ENCODE assay signal across 8 cellular contexts in genomic region chr13:40993987-40994386, GRCh38. TPM values are rescaled to one million over a fixed set of nuclear protein-coding genes. Genes with fewer than 3 reads are reported as not detected.
A peak's percentile ranks its signal among the peaks of the same experiment; 100 is the strongest.
DNase-seq lines count a peak whose midpoint lies in the region; ATAC-seq, FAIRE-seq and TF ChIP-seq lines count a peak whose summit lies in the region.

No MANE protein-coding gene starts in this region.

- intact Hi-C loops in HCT116 (cut with micrococcal nuclease) (loop anchor here (1.0 to 10.0 kb wide), 2 partner anchors 67 to 219 kb away; partner anchors contain the start of genes MRPS31 and WBP4), HepG2 (cut with micrococcal nuclease; ENCODE audit: unreplicated experiment) (no loop called here), A673 (cut with micrococcal nuclease; ENCODE audit: unreplicated experiment) (no loop called here), uterus (cut with DNase I; ENCODE audit: low total_unique reads) (no loop called here)
- intact Hi-C loops in activated CD4-positive, alpha-beta memory T cell treated with anti-CD3 and anti-CD28 coated beads for 36 hours (cut with micrococcal nuclease): no loop called here

- POLR2A ChIA-PET in HCT116 (lab: Charles Lee) (interaction anchor here (0.6 to 0.9 kb wide), 2 partner anchors 36 to 38 kb away, joined by 3 read pairs; no protein-coding TSS in a partner anchor), HepG2 (lab: Yijun Ruan, JAX) (no interaction called here), A673 (lab: Charles Lee; ENCODE audit: low non-redundant PET) (no interaction called here)
- POLR2A ChIA-PET in activated CD4-positive, alpha-beta memory T cell treated with anti-CD3 and anti-CD28 coated beads for 36 hours (lab: Charles Lee): interaction anchor here (1.6 kb wide), 1 partner anchor 16 kb away, joined by 4 read pairs; no protein-coding TSS in a partner anchor

- BruUV-seq in HCT116 (replicated peaks; lab: Mats Ljungman, UMichigan) (no TSS peak), HepG2 (replicated peaks; lab: Mats Ljungman, UMichigan) (no TSS peak), A673 (replicated peaks; lab: Mats Ljungman, UMichigan) (no TSS peak)

- in situ Hi-C loops in HepG2 (cut with HindIII; ENCODE audit: extremely low pct_ligation_motif_present, low pct_unique_long_range_greater_than_20kb): no loop called here

- no peaks in the 10 kb centered on the region for H3K9me3 ChIP-seq in HCT116 (ENCODE audit: control insufficient read depth in 1 of 2, insufficient read depth in 1 of 2, low read depth in 1 of 2, low read length in 2 of 2)
- H3K9me3 ChIP-seq in HepG2 (ENCODE audit: low read length): no peaks in the 10 kb centered on the region
- no peaks in the 10 kb centered on the region for H3K9me3 ChIP-seq in A673 (ENCODE audit: low read depth, low read length, poor library complexity, severe bottlenecking)
- H3K9me3 ChIP-seq in uterus: no peaks in the 10 kb centered on the region

- H3K9me3 Mint-ChIP-seq in activated CD4-positive, alpha-beta memory T cell treated with anti-CD3 and anti-CD28 coated beads for 36 hours: no peaks in the 10 kb centered on the region

- H3K4me2 ChIP-seq in HCT116 (ENCODE audit: low read length) (peak overlapping the region; percentile 75), HepG2 (ENCODE audit: low read depth, low read length) (no peak overlapping the region)

- RAD21 ChIA-PET in HCT116 (lab: Charles Lee; ENCODE audit: low non-redundant PET in 1 of 2, low total read pairs in 2 of 2, uncharacterized antibody in 2 of 2, unreplicated experiment in 2 of 2): no interaction called here

- FAIRE-seq in HepG2 (lab: Jason Lieb, UNC): no peak

- peaks cover 8% of the 10 kb centered on the region for H3K36me3 Mint-ChIP-seq in activated CD4-positive, alpha-beta memory T cell treated with anti-CD3 and anti-CD28 coated beads for 36 hours

- H2AFZ ChIP-seq in HCT116 (ENCODE audit: low read depth, low read length, poor library complexity, severe bottlenecking): no peak overlapping the region
- no peak overlapping the region for H2AFZ ChIP-seq in HepG2 (ENCODE audit: low read length)

- H3K4me3 ChIP-seq in HCT116 (replicated peaks in 1 of 2; ENCODE audit: low read depth in 1 of 2, low read length in 2 of 2): peak overlapping the region in 1 of 2 experiments; percentile 38; a peak in 2 of 4 replicates
- no peak overlapping the region for H3K4me3 ChIP-seq in HepG2 (replicated peaks in 1 of 3; ENCODE audit: insufficient read depth in 1 of 3, low read depth in 2 of 3, low read length in 3 of 3)
- H3K4me3 ChIP-seq in A673 (ENCODE audit: low read depth, low read length, poor library complexity, severe bottlenecking): no peak overlapping the region
- no peak overlapping the region for H3K4me3 ChIP-seq in uterus

- peaks cover 69% of the 10 kb centered on the region for H3K4me1 Mint-ChIP-seq in activated CD4-positive, alpha-beta memory T cell treated with anti-CD3 and anti-CD28 coated beads for 36 hours (ENCODE audit: low read depth)

- H3K27me3 Mint-ChIP-seq in activated CD4-positive, alpha-beta memory T cell treated with anti-CD3 and anti-CD28 coated beads for 36 hours: no peaks in the 10 kb centered on the region

- H3K27ac Mint-ChIP-seq in activated CD4-positive, alpha-beta memory T cell treated with anti-CD3 and anti-CD28 coated beads for 36 hours: peak overlapping the region; percentile 87

- peak; percentile 44 for TF ChIP-seq RAD21 in HCT116 (IDR thresholded peaks at IDR 0.05; ENCODE audit: low read depth)
- TF ChIP-seq RAD21 in HepG2 (CRISPR knock-in tag; IDR thresholded peaks at IDR 0.05): no peak

- H3K4me3 Mint-ChIP-seq in activated CD4-positive, alpha-beta memory T cell treated with anti-CD3 and anti-CD28 coated beads for 36 hours: no peak overlapping the region

- peak overlapping the region; percentile 42 for H3K9ac ChIP-seq in HCT116 (ENCODE audit: low read length)
- no peak overlapping the region for H3K9ac ChIP-seq in HepG2 (ENCODE audit: insufficient read depth, low read depth, low read length)

- H3K79me2 ChIP-seq in HCT116 (ENCODE audit: insufficient read depth, low read length) (peaks cover 82% of the 10 kb centered on the region), HepG2 (ENCODE audit: insufficient read depth, low read length) (peaks cover 94% of the 10 kb centered on the region)

- no peaks in the 10 kb centered on the region for H3K9me2 ChIP-seq in HCT116 (ENCODE audit: insufficient read depth)

- H4K20me1 ChIP-seq in HCT116 (ENCODE audit: insufficient read depth) (no peaks in the 10 kb centered on the region), HepG2 (ENCODE audit: insufficient read depth, low read length) (no peaks in the 10 kb centered on the region; the same call in 1 of the 2 replicates)

- CTCF ChIA-PET in HCT116 (lab: Charles Lee): interaction anchor here (0.6 kb wide), 1 partner anchor 206 kb away, joined by 3 read pairs; no protein-coding TSS in a partner anchor
- CTCF ChIA-PET in activated CD4-positive, alpha-beta memory T cell treated with anti-CD3 and anti-CD28 coated beads for 36 hours (lab: Charles Lee): interaction anchor here (0.6 to 2.2 kb wide), 5 partner anchors 12 to 215 kb away, joined by 3 to 10 read pairs (median 3); no protein-coding TSS in a partner anchor
- CTCF ChIA-PET in HepG2 (lab: Yijun Ruan, JAX; ENCODE audit: low intra/inter-chr PET ratio, low total read pairs): no interaction called here
- CTCF ChIA-PET in A673 (lab: Charles Lee): no interaction called here

- TF ChIP-seq CTCF in 22Rv1 (IDR thresholded peaks at IDR 0.05) (peak; percentile 32; the same call in 1 of the 2 replicates), HCT116 (IDR thresholded peaks at IDR 0.05 in 2 of 3, conservative IDR thresholded peaks at IDR 0.05 in 1 of 3; ENCODE audit: borderline replicate concordance in 1 of 3, insufficient read depth in 1 of 3, low read depth in 2 of 3, low read length in 2 of 3) (peak in 1 of 3 experiments; percentile 19; a peak in 2 of 6 replicates), HepG2 (CRISPR knock-in tag; IDR thresholded peaks at IDR 0.05) (no peak), A673 (conservative IDR thresholded peaks at IDR 0.05; ENCODE audit: low read depth, low read length) (no peak), uterus (IDR thresholded peaks at IDR 0.05) (no peak)

- H3K27ac ChIP-seq in 22Rv1: peak overlapping the region; percentile 75
- peak overlapping the region; percentile 77 for H3K27ac ChIP-seq in HCT116 (ENCODE audit: low read depth, low read length)
- no peak overlapping the region for H3K27ac ChIP-seq in HepG2 (ENCODE audit: extremely low read length, insufficient read depth, low read length)
- no peak overlapping the region for H3K27ac ChIP-seq in A673 (ENCODE audit: low read depth, low read length, poor library complexity, severe bottlenecking)
- no peak overlapping the region for H3K27ac ChIP-seq in uterus

- no peaks in the 10 kb centered on the region for H3K36me3 ChIP-seq in HCT116 (ENCODE audit: control insufficient read depth in 1 of 2, insufficient read depth in 2 of 2, low read length in 2 of 2)
- peaks cover 0 to 12% of the 10 kb centered on the region in 2 experiments; a peak in 4 of 5 replicates for H3K36me3 ChIP-seq in HepG2 (replicated peaks in 1 of 2; ENCODE audit: control insufficient read depth in 1 of 2, insufficient read depth in 2 of 2, low read length in 2 of 2)
- H3K36me3 ChIP-seq in A673 (ENCODE audit: insufficient read depth, low read length, poor library complexity, severe bottlenecking): no peaks in the 10 kb centered on the region
- H3K36me3 ChIP-seq in uterus: no peaks in the 10 kb centered on the region

- H3K27me3 ChIP-seq in HCT116 (ENCODE audit: insufficient read depth, low read length) (no peaks in the 10 kb centered on the region), HepG2 (ENCODE audit: control insufficient read depth in 1 of 2, insufficient read depth in 2 of 2, low read length in 2 of 2) (no peaks in the 10 kb centered on the region), A673 (replicated peaks; ENCODE audit: insufficient read depth, low read depth, low read length, poor library complexity) (no peaks in the 10 kb centered on the region), uterus (no peaks in the 10 kb centered on the region)

- peak; percentile 87 for DNase-seq in HCT116 (ENCODE audit: low read depth, low spot score)
- DNase-seq in activated CD4-positive, alpha-beta memory T cell treated with anti-CD3 and anti-CD28 coated beads for 36 hours: no peak
- no peak for DNase-seq in HepG2 (ENCODE audit: low spot score)
- DNase-seq in SK-N-DZ (ENCODE audit: low spot score): no peak
- DNase-seq in A673 (ENCODE audit: low spot score): no peak
- no peak for DNase-seq in uterus

- TF ChIP-seq POLR2A in HCT116 (IDR thresholded peaks at IDR 0.05; ENCODE audit: borderline replicate concordance, extremely low read depth, insufficient read depth, insufficient read length): no peak
- no peak for TF ChIP-seq POLR2A in HepG2 (IDR thresholded peaks at IDR 0.05; ENCODE audit: insufficient read depth in 1 of 2, low read depth in 2 of 2, low read length in 2 of 2)
- no peak for TF ChIP-seq POLR2A in uterus (IDR thresholded peaks at IDR 0.05)

- TF ChIP-seq EP300 in HepG2 (IDR thresholded peaks at IDR 0.05; ENCODE audit: low read depth in 2 of 2, low read length in 2 of 2): no peak
- TF ChIP-seq EP300 in HepG2 (CRISPR knock-in tag; IDR thresholded peaks at IDR 0.05; ENCODE audit: borderline replicate concordance): no peak

- peak; percentile 95 for ATAC-seq in HCT116
- ATAC-seq in HepG2: peak; percentile 82
- no peak for ATAC-seq in HG02973 (IDR thresholded peaks at IDR 0.05; ENCODE audit: unreplicated experiment)

- H3K4me1 ChIP-seq in HCT116 (ENCODE audit: control insufficient read depth in 1 of 2, insufficient read depth in 2 of 2, low read length in 2 of 2): peaks cover 35% of the 10 kb centered on the region in 2 experiments
- H3K4me1 ChIP-seq in HepG2 (ENCODE audit: insufficient read depth, low read length): peaks cover 34% of the 10 kb centered on the region
- H3K4me1 ChIP-seq in A673 (ENCODE audit: insufficient read depth, low read length, poor library complexity, severe bottlenecking): no peaks in the 10 kb centered on the region
- peaks cover 0 to 4% of the 10 kb centered on the region in 2 donors for H3K4me1 ChIP-seq in uterus

RNA-seq across cellular contexts. Expression of gene ELF1, which starts 25.1 kb away (rescaled TPM):
- total RNA-seq in HCT116 (2021; ENCODE audit: unreplicated experiment) (30.0 TPM), HepG2 (2016; rRNA removed; fragmentation: Illumina TruSeq; extraction: Trizol) (71.5 and 91.5 TPM in 2 replicates), A673 (2021) (29.1 and 31.5 TPM in 2 replicates), uterus (10 to 100 TPM; 61.5 to 96.1 (median 74.1) TPM)
- polyA plus RNA-seq in HCT116 (2012): 13.3 and 17.1 TPM in 2 replicates
- 10 to 100 TPM; 70.8 to 71.2 TPM for total RNA-seq in activated CD4-positive, alpha-beta memory T cell treated with anti-CD3 and anti-CD28 coated beads for 36 hours
- total RNA-seq in HepG2 (2016; cell fraction: cytosol; rRNA removed; fragmentation: Illumina TruSeq; extraction: Trizol; ENCODE audit: low read depth): 12.1 and 14.2 TPM in 2 replicates
- 70.6 and 87.4 TPM in 2 replicates for total RNA-seq in HepG2 (2016; cell fraction: insoluble cytoplasmic fraction; rRNA removed; fragmentation: Illumina TruSeq; extraction: Trizol)
- total RNA-seq in HepG2 (2016; cell fraction: membrane; rRNA removed; fragmentation: Illumina TruSeq; extraction: Trizol): 24.5 and 26.2 TPM in 2 replicates
- total RNA-seq in HepG2 (2016; cell fraction: nucleus; rRNA removed; fragmentation: Illumina TruSeq; extraction: Trizol): 78.4 and 79.2 TPM in 2 replicates
- 24.6 and 26.5 TPM in 2 replicates for polyA plus RNA-seq in HepG2 (2011; rRNA removed)
- polyA plus RNA-seq in HepG2 (2011; cell fraction: cytosol; rRNA removed): 14.1 and 18.0 TPM in 2 replicates
- polyA plus RNA-seq in HepG2 (2011; cell fraction: nucleus; rRNA removed): 15.7 and 16.1 TPM in 2 replicates
- 28.9 and 32.2 TPM in 2 replicates for polyA plus RNA-seq in HepG2 (2012)
- 1.6 and 1.9 TPM in 2 replicates for polyA plus RNA-seq in HepG2 (2016; cell fraction: cytosol; fragmentation: Illumina TruSeq; extraction: Trizol; ENCODE audit: low read depth)
- 55.8 and 56.2 TPM in 2 replicates for polyA plus RNA-seq in HepG2 (2016; cell fraction: insoluble cytoplasmic fraction; fragmentation: Illumina TruSeq; extraction: Trizol; ENCODE audit: low read depth)
- polyA plus RNA-seq in HepG2 (2016; cell fraction: membrane; fragmentation: Illumina TruSeq; extraction: Trizol; ENCODE audit: low read depth): 6.4 and 6.6 TPM in 2 replicates
- polyA plus RNA-seq in HepG2 (2016; cell fraction: nucleus; fragmentation: Illumina TruSeq; extraction: Trizol; ENCODE audit: insufficient read depth, low read depth): 46.4 and 47.1 TPM in 2 replicates
- polyA minus RNA-seq in HepG2 (2011; rRNA and poly(A)+ RNA removed; ENCODE audit: low replicate concordance): 18.2 and 60.6 TPM in 2 replicates
- 29.5 and 31.8 TPM in 2 replicates for polyA minus RNA-seq in HepG2 (2011; cell fraction: cytosol; rRNA and poly(A)+ RNA removed)
- 77.6 and 81.4 TPM in 2 replicates for polyA minus RNA-seq in HepG2 (2011; cell fraction: nucleus; rRNA and poly(A)+ RNA removed)
- 2.1 and 2.9 TPM in 2 replicates for polyA plus RNA-seq in SK-N-DZ (2014; cell fraction: cytosol; rRNA removed)
- 1.3 and 4.8 TPM in 2 replicates for polyA plus RNA-seq in SK-N-DZ (2014; cell fraction: nucleus; rRNA removed)

Comparison
In these comparisons a context has a peak if more than half of its experiments do, and no peak if none do; other contexts are left out.
1. H3K27ac ChIP-seq: peak in 22Rv1 (single experiment) and HCT116 (single experiment); none in HepG2 (single experiment), A673 (single experiment) and uterus (0 of 2).
2. CTCF ChIA-PET loops: an anchor here in HCT116 (0.6 kb wide) and activated CD4-positive, alpha-beta memory T cell treated with anti-CD3 and anti-CD28 coated beads for 36 hours (0.6 to 2.2 kb wide); none called in HepG2 and A673.
3. POLR2A ChIA-PET loops: an anchor here in HCT116 (0.6 to 0.9 kb wide) and activated CD4-positive, alpha-beta memory T cell treated with anti-CD3 and anti-CD28 coated beads for 36 hours (1.6 kb wide); none called in HepG2 and A673.